In genomic region chr3:10115326-10116137, GRCh38 we compare ENCODE assay signal across 1 cellular context.
TF ChIP-seq lines count a peak whose summit lies in the region.

BRK1 (plus strand) TSS chr3:10115675; CDS start chr3:10115702, 27 bp downstream.

TF ChIP-seq in HepG2, 621 proteins besides CTCF, POLR2A, EP300 and RAD21 (continued from another document and continues in another):
- TF ChIP-seq ZNF318 (CRISPR knock-in tag; IDR thresholded peaks at IDR 0.05) (0 out of 2 replicates have a peak, but pooled peaks have one; percentile 35), TP53 (CRISPR knock-in tag; conservative IDR thresholded peaks at IDR 0.05) (peak; percentile 85; the same call in 1 of the 2 replicates), ZUFSP (CRISPR knock-in tag; IDR thresholded peaks at IDR 0.05; ENCODE audit: borderline replicate concordance) (no peak), RFX1 (IDR thresholded peaks at IDR 0.05) (no peak), KMT2B (CRISPR knock-in tag; IDR thresholded peaks at IDR 0.05) (peak; percentile 88), PBX2 (CRISPR knock-in tag; IDR thresholded peaks at IDR 0.05) (no peak), ZNF276 (CRISPR knock-in tag; IDR thresholded peaks at IDR 0.05; ENCODE audit: low read depth) (peak; percentile 64; the same call in 1 of the 2 replicates), ZNF230 (CRISPR knock-in tag; IDR thresholded peaks at IDR 0.05) (no peak), ZNF160 (CRISPR knock-in tag; IDR thresholded peaks at IDR 0.05) (no peak), ETS1 (CRISPR knock-in tag; IDR thresholded peaks at IDR 0.05) (0 out of 2 replicates have a peak, but pooled peaks have one; percentile 73), IKZF5 (CRISPR knock-in tag; IDR thresholded peaks at IDR 0.05) (peak; percentile 37; the same call in 1 of the 2 replicates), BORCS8-MEF2B (CRISPR knock-in tag; IDR thresholded peaks at IDR 0.05) (no peak), TOPORS (CRISPR knock-in tag; IDR thresholded peaks at IDR 0.05) (no peak), ZBTB39 (CRISPR knock-in tag; IDR thresholded peaks at IDR 0.05) (no peak; the same call in 1 of the 2 replicates), ATAD3A (CRISPR knock-in tag; IDR thresholded peaks at IDR 0.05) (no peak), ZNF503 (CRISPR knock-in tag; IDR thresholded peaks at IDR 0.05) (no peak), REPIN1 (CRISPR knock-in tag; IDR thresholded peaks at IDR 0.05; ENCODE audit: borderline replicate concordance, low read depth) (0 out of 2 replicates have a peak, but pooled peaks have one; percentile 4), FOXJ3 (CRISPR knock-in tag; IDR thresholded peaks at IDR 0.05; ENCODE audit: borderline replicate concordance) (peak; percentile 74), TFDP2 (CRISPR knock-in tag; IDR thresholded peaks at IDR 0.05) (peak; percentile 63), ZNF101 (CRISPR knock-in tag; IDR thresholded peaks at IDR 0.05; ENCODE audit: borderline replicate concordance, low read depth) (no peak), ZNF724P (CRISPR knock-in tag; IDR thresholded peaks at IDR 0.05; ENCODE audit: borderline replicate concordance) (no peak), HNF1A (IDR thresholded peaks at IDR 0.05; ENCODE audit: low read depth) (no peak), HNF1A (CRISPR knock-in tag; IDR thresholded peaks at IDR 0.05; ENCODE audit: borderline replicate concordance) (no peak), ZFX (CRISPR knock-in tag; IDR thresholded peaks at IDR 0.05; ENCODE audit: low read depth) (peak; percentile 83)
